In genomic region chr1:156560585-156561163, GRCh38 we compare ENCODE assay signal across 24 cellular contexts. TPM values are rescaled to one million over a fixed set of nuclear protein-coding genes. Genes with fewer than 3 reads are reported as not detected.
DNase-seq lines count a peak whose midpoint lies in the region; ATAC-seq and TF ChIP-seq lines count a peak whose summit lies in the region.
"Had no signal": no experiment of that assay in that cellular context is flagged by ENCODE, and none has a peak within 500 bp of the region (broad histone marks: within the 10 kb centered on the region; RNA-seq: fewer than 3 reads in every experiment).

No MANE protein-coding gene starts in this region.

- whole genome bisulfite sequencing in heart right ventricle, 2 donors = 70 to 74% methylated on average over 5 of the region's 5 CpGs
- WGBS in trophoblast cell (ENCODE audit: extremely low coverage, insufficient coverage, insufficient read length) = no CpG with 5 or more reads among the region's 5 CpGs
- 70 to 78% (median 76%) methylated on average over 5 of the region's 5 CpGs for WGBS in stomach, 5 donors

- H3K14ac ChIP-seq in trophoblast cell (ENCODE audit: low read length) = peak overlapping the region; percentile 66

- TF ChIP-seq CTCF in WERI-Rb-1 (IDR thresholded peaks at IDR 0.05; ENCODE audit: low read depth, low read length) (no peak), heart right ventricle (IDR thresholded peaks at IDR 0.05) (no peak), stomach (IDR thresholded peaks at IDR 0.05) (no peak)

- no peak overlapping the region for H3K23ac ChIP-seq in trophoblast cell (ENCODE audit: low read length)

- H3K4ac ChIP-seq in trophoblast cell (ENCODE audit: low read depth, low read length) = no peak overlapping the region

- H3K4me3 ChIP-seq in WERI-Rb-1 (ENCODE audit: low read depth, low read length) (no peak overlapping the region), heart right ventricle (no peak overlapping the region), trophoblast cell (ENCODE audit: low read depth, low read length) (no peak overlapping the region), stomach (no peak overlapping the region)
- H3K4me3 ChIP-seq: SJSA1 had no signal

- H2AK5ac ChIP-seq in trophoblast cell (ENCODE audit: low read length) = no peak overlapping the region

- no peak for TF ChIP-seq EP300 in stomach (IDR thresholded peaks at IDR 0.05)

- no peak overlapping the region for H2BK5ac ChIP-seq in trophoblast cell (ENCODE audit: low read depth, low read length, poor library complexity)

- DNase-seq in CD1c-positive myeloid dendritic cell (ENCODE audit: extremely low spot score) = peak; percentile 26
- DNase-seq in WERI-Rb-1 = peak; percentile 59
- no peak for DNase-seq in heart right ventricle
- DNase-seq in trophoblast cell = no peak
- no peak for DNase-seq in stomach
- DNase-seq in GM19240 (ENCODE audit: insufficient read length, low spot score) = no peak
- DNase-seq in NOMO-1 treated with dmso at 0.1 percent for 144 hours (lab: John Stamatoyannopoulos, UW; ENCODE audit: unreplicated experiment) = no peak
- DNase-seq: ACHN, DMS53, GDM1, KG1, NCI-H1092, NCI-H1436, NCI-H187 treated with DMSO at 0.1 percent for 48 hours, NCI-H2107, NCI-H69 had no signal

- ATAC-seq in heart right ventricle (peak; percentile 29 to 64 (median 48)), HG02970 (IDR thresholded peaks at IDR 0.05; ENCODE audit: low FRiP score, unreplicated experiment) (no peak)
- ATAC-seq: HepG2 had no signal

- H3K9ac ChIP-seq in trophoblast cell (ENCODE audit: low read length) = no peak overlapping the region

- H3K79me1 ChIP-seq in trophoblast cell (ENCODE audit: low read length) = no peaks in the 10 kb centered on the region

- peak overlapping the region; percentile 26 for H2BK120ac ChIP-seq in trophoblast cell (ENCODE audit: insufficient read depth, low read length, poor library complexity)

- H3K18ac ChIP-seq in trophoblast cell (ENCODE audit: low read length) = no peak overlapping the region

- 0 out of 2 replicates have a peak overlapping the region, but pooled peaks have one; percentile 26 for H3K27ac ChIP-seq in WERI-Rb-1
- no peak overlapping the region for H3K27ac ChIP-seq in heart right ventricle
- peak overlapping the region; percentile 6 for H3K27ac ChIP-seq in trophoblast cell (ENCODE audit: low read depth, low read length)
- H3K27ac ChIP-seq in stomach = no peak overlapping the region
- H3K27ac ChIP-seq: HL-60, RWPE1, SJSA1 had no signal

- H3K36me3 ChIP-seq in WERI-Rb-1 (peaks cover 63% of the 10 kb centered on the region), heart right ventricle (peaks cover 0 to 30% (median 0%) of the 10 kb centered on the region in 9 donors), trophoblast cell (ENCODE audit: control insufficient read depth in 1 of 2, insufficient read depth in 2 of 2, low read length in 2 of 2) (peaks cover 34 to 58% of the 10 kb centered on the region in 2 experiments), stomach (peaks cover 0 to 18% (median 0%) of the 10 kb centered on the region in 4 donors)

- H3K4me2 ChIP-seq in trophoblast cell (ENCODE audit: low read length) = no peak overlapping the region

- no peak overlapping the region for H4K12ac ChIP-seq in trophoblast cell (ENCODE audit: low read depth, low read length)

- H3K9me3 ChIP-seq in WERI-Rb-1 (ENCODE audit: severe bottlenecking) = no peaks in the 10 kb centered on the region
- H3K9me3 ChIP-seq in heart right ventricle = no peaks in the 10 kb centered on the region
- no peaks in the 10 kb centered on the region for H3K9me3 ChIP-seq in trophoblast cell (ENCODE audit: insufficient read depth, low read depth, low read length)
- H3K9me3 ChIP-seq in stomach = no peaks in the 10 kb centered on the region
- H3K9me3 ChIP-seq: SJSA1 had no signal

- peaks cover 2% of the 10 kb centered on the region for H3K79me2 ChIP-seq in trophoblast cell (ENCODE audit: control insufficient read depth, insufficient read depth, low read length, poor library complexity)

- TF ChIP-seq POLR2A in stomach (IDR thresholded peaks at IDR 0.05) = no peak

- no peak overlapping the region for H4K91ac ChIP-seq in trophoblast cell (ENCODE audit: low read depth, low read length)

- no peak overlapping the region for H2BK12ac ChIP-seq in trophoblast cell (ENCODE audit: low read length)

- H3K4me1 ChIP-seq in heart right ventricle (peaks cover 0 to 4% (median 0%) of the 10 kb centered on the region in 9 donors), trophoblast cell (ENCODE audit: control insufficient read depth in 1 of 2, insufficient read depth in 2 of 2, low read length in 2 of 2) (peaks cover 13 to 15% of the 10 kb centered on the region in 2 experiments), stomach (no peaks in the 10 kb centered on the region)
- H3K4me1 ChIP-seq: SJSA1 had no signal

- H3K27me3 ChIP-seq in WERI-Rb-1 (ENCODE audit: insufficient read depth, low read depth, severe bottlenecking) (no peaks in the 10 kb centered on the region), heart right ventricle (no peaks in the 10 kb centered on the region), trophoblast cell (ENCODE audit: insufficient read depth, low read length) (no peaks in the 10 kb centered on the region), stomach (no peaks in the 10 kb centered on the region)
- H3K27me3 ChIP-seq: SJSA1 had no signal

- intact Hi-C loops in heart right ventricle (cut with DNase I) = no loop called here
- intact Hi-C loops in stomach (cut with DNase I; ENCODE audit: low total_unique reads) = no loop called here

- H4K8ac ChIP-seq in trophoblast cell (ENCODE audit: low read depth, low read length) = no peak overlapping the region

- H2AFZ ChIP-seq in trophoblast cell (ENCODE audit: insufficient read depth, low read length, poor library complexity) = no peak overlapping the region

RNA-seq across cellular contexts. Expression of gene IQGAP3, which starts 11.7 kb away (rescaled TPM):
- total RNA-seq in heart right ventricle (1 to 10 TPM in 3 of 10 donors, under 1 TPM in 7; 0.07 to 3.8 (median 0.39) TPM), stomach (10 to 100 TPM in 4 of 5 donors, 1 to 10 TPM in 1; 5.2 to 22.2 (median 14.0) TPM)
- polyA plus RNA-seq in heart right ventricle (under 1 TPM; 0.09 to 0.22 TPM), stomach (1 to 10 TPM; 1.2 to 4.7 (median 1.3) TPM)
- 14.7 and 15.2 TPM in 2 replicates for polyA plus RNA-seq in trophoblast cell (2013)

RNA-seq across cellular contexts. Expression of gene TTC24, which starts 18.8 kb away (rescaled TPM):
- total RNA-seq in heart right ventricle (under 1 TPM in 1 of 10 donors, not detected in 9; 0.21 TPM), stomach (under 1 TPM in 1 of 5 donors, not detected in 4; 0.55 TPM)
- polyA plus RNA-seq in heart right ventricle (under 1 TPM in 1 of 2 donors, not detected in 1; 0.03 TPM), stomach (not detected)
- polyA plus RNA-seq in trophoblast cell (2013) = not detected in 2 replicates
- total RNA-seq: HT-29, NCI-H460, SJSA1 had no signal

RNA-seq across cellular contexts. Expression of gene NAXE, which starts 30.9 kb away (rescaled TPM):
- total RNA-seq in heart right ventricle (100 to 1,000 TPM in 9 of 10 donors, 10 to 100 TPM in 1; 93.1 to 134 (median 112) TPM), stomach (10 to 100 TPM; 46.1 to 81.1 (median 52.7) TPM)
- polyA plus RNA-seq in heart right ventricle (100 to 1,000 TPM in 1 of 2 donors, 10 to 100 TPM in 1; 59.8 to 103 TPM), stomach (10 to 100 TPM; 68.1 to 84.9 (median 71.7) TPM)
- 46.9 and 47.2 TPM in 2 replicates for polyA plus RNA-seq in trophoblast cell (2013)

RNA-seq across cellular contexts. Expression of gene GPATCH4, which starts 40.6 kb away (rescaled TPM):
- total RNA-seq in heart right ventricle = 10 to 100 TPM in 9 of 10 donors, 1 to 10 TPM in 1; 9.3 to 25.4 (median 13.3) TPM
- 10 to 100 TPM; 24.1 to 34.5 TPM for polyA plus RNA-seq in heart right ventricle
- polyA plus RNA-seq in trophoblast cell (2013) = 16.5 and 16.8 TPM in 2 replicates
- 10 to 100 TPM in 3 of 5 donors, 1 to 10 TPM in 2; 9.0 to 15.6 (median 12.9) TPM for total RNA-seq in stomach
- 10 to 100 TPM; 11.2 to 24.1 (median 19.9) TPM for polyA plus RNA-seq in stomach

RNA-seq across cellular contexts. Expression of gene HAPLN2, which starts 58.5 kb away (rescaled TPM):
- total RNA-seq in heart right ventricle (1 to 10 TPM in 3 of 10 donors, under 1 TPM in 6, not detected in 1; 0.24 to 1.7 (median 0.77) TPM), stomach (not detected)
- polyA plus RNA-seq in heart right ventricle (1 to 10 TPM; 3.0 to 6.3 TPM), stomach (under 1 TPM in 2 of 3 donors, not detected in 1; 0.33 to 0.37 TPM)
- polyA plus RNA-seq in trophoblast cell (2013) = 0.06 TPM in 1 of 2 replicates, not detected in the other
- total RNA-seq: HepG2, NCI-H460, SJSA1 had no signal
- polyA plus RNA-seq: CD14-positive monocyte, HepG2 had no signal

Comparison
In these comparisons a context has a peak if more than half of its experiments do, and no peak if none do; other contexts are left out.
1. DNase-seq: peak in CD1c-positive myeloid dendritic cell (single experiment) and WERI-Rb-1 (single experiment); none in heart right ventricle (0 of 2), trophoblast cell (0 of 2), stomach (single experiment), GM19240 (single experiment) and NOMO-1 treated with dmso at 0.1 percent for 144 hours (single experiment).
2. H3K27ac ChIP-seq: peak in WERI-Rb-1 (single experiment) and trophoblast cell (single experiment); none in heart right ventricle (0 of 10) and stomach (0 of 5).